ENCODE assay signal across 23 cellular contexts in genomic region chr20:59682603-59683002, GRCh38.
"Had no signal": no experiment of that assay in that cellular context is flagged by ENCODE, and none has a peak within 500 bp of the region (broad histone marks: within the 10 kb centered on the region; RNA-seq: fewer than 3 reads in every experiment).

No MANE protein-coding gene starts in this region.

- H3K4me3 Mint-ChIP-seq: natural killer cell; stimulated activated memory B cell treated with anti-CD40 and anti-IgM and Interleukin-4, amounts not matched to agents 10 μg/mL and 1 μg/mL and 100 μg/mL, for 72 hours; stimulated activated naive CD8-positive, alpha-beta T cell treated with anti-CD3 and anti-CD28 coated beads, Interleukin-15, Interleukin-2, amounts not matched to agents 100 ng/mL and 50 ng/mL, for 24 hours had no signal

- H3K27ac Mint-ChIP-seq: natural killer cell; stimulated activated memory B cell treated with anti-CD40 and anti-IgM and Interleukin-4, amounts not matched to agents 10 μg/mL and 1 μg/mL and 100 μg/mL, for 72 hours; stimulated activated naive CD8-positive, alpha-beta T cell treated with anti-CD3 and anti-CD28 coated beads, Interleukin-15, Interleukin-2, amounts not matched to agents 100 ng/mL and 50 ng/mL, for 24 hours had no signal

- H3K36me3 ChIP-seq: esophagus muscularis mucosa, gastroesophageal sphincter, heart right ventricle, lower lobe of right lung, pancreas, transverse colon, vagina had no signal

- H3K4me1 ChIP-seq: esophagus muscularis mucosa, foreskin keratinocyte, lower lobe of right lung, pancreas, transverse colon, vagina had no signal

- H3K36me3 Mint-ChIP-seq: natural killer cell; stimulated activated memory B cell treated with anti-CD40 and anti-IgM and Interleukin-4, amounts not matched to agents 10 μg/mL and 1 μg/mL and 100 μg/mL, for 72 hours had no signal

- H3K9me3 ChIP-seq: esophagus muscularis mucosa, gastroesophageal sphincter, heart right ventricle, lower lobe of right lung, pancreas, transverse colon, vagina had no signal

- H3K27me3 ChIP-seq: pancreas, transverse colon, vagina had no signal

- ATAC-seq: foreskin keratinocyte; gastroesophageal sphincter; heart right ventricle; left colon; left ventricle myocardium superior; lower lobe of right lung; natural killer cell; pancreas; sciatic nerve; stimulated activated memory B cell treated with anti-CD40 and anti-IgM and Interleukin-4, amounts not matched to agents 10 μg/mL and 1 μg/mL and 100 μg/mL, for 72 hours had no signal

- H3K4me3 ChIP-seq: esophagus muscularis mucosa, gastroesophageal sphincter, heart right ventricle, lower lobe of right lung, pancreas, smooth muscle cell, transverse colon, vagina had no signal

- H3K4me1 Mint-ChIP-seq: natural killer cell; stimulated activated memory B cell treated with anti-CD40 and anti-IgM and Interleukin-4, amounts not matched to agents 10 μg/mL and 1 μg/mL and 100 μg/mL, for 72 hours had no signal

- H3K9me3 Mint-ChIP-seq: natural killer cell; stimulated activated memory B cell treated with anti-CD40 and anti-IgM and Interleukin-4, amounts not matched to agents 10 μg/mL and 1 μg/mL and 100 μg/mL, for 72 hours; stimulated activated naive CD8-positive, alpha-beta T cell treated with anti-CD3 and anti-CD28 coated beads, Interleukin-15, Interleukin-2, amounts not matched to agents 100 ng/mL and 50 ng/mL, for 24 hours had no signal

- DNase-seq: cerebellar nuclear complex; effector memory CD4-positive, alpha-beta T cell; foreskin keratinocyte; heart right ventricle; hippocampal formation; left colon; left ventricle myocardium superior; lower lobe of right lung; natural killer cell; occipital lobe; pancreas; retina; stimulated activated CD4-positive, alpha-beta T cell treated with anti-CD3 and anti-CD28 coated beads, Interleukin-12 subunit alpha, Interleukin-12 subunit beta, amount 100 ng/mL, for 4 hours; stimulated activated CD4-positive, alpha-beta T cell treated with anti-CD3 and anti-CD28 coated beads, Interleukin-1b, Interleukin-23, amount 100 ng/mL, for 48 hours; stimulated activated CD4-positive, alpha-beta T cell treated with anti-CD3 and anti-CD28 coated beads, Interleukin-4, amount 100 ng/mL, for 24 hours; transverse colon had no signal

- H3K27ac ChIP-seq: esophagus muscularis mucosa, foreskin keratinocyte, gastroesophageal sphincter, heart right ventricle, lower lobe of right lung, pancreas, transverse colon, vagina had no signal
